Comparison of ENCODE assay signal across 16 cellular contexts in genomic region chr18:48542513-48543181, GRCh38. TPM values are rescaled to one million over a fixed set of nuclear protein-coding genes. Genes with fewer than 3 reads are reported as not detected.
DNase-seq lines count a peak whose midpoint lies in the region; TF ChIP-seq lines count a peak whose summit lies in the region.
"Had no signal": no experiment of that assay in that cellular context is flagged by ENCODE, and none has a peak within 500 bp of the region (broad histone marks: within the 10 kb centered on the region; RNA-seq: fewer than 3 reads in every experiment).

No MANE protein-coding gene starts in this region.

- no peak overlapping the region for H2BK120ac ChIP-seq in neuronal stem cell (ENCODE audit: low read depth, low read length)

- H3K9ac ChIP-seq in endodermal cell (ENCODE audit: extremely low read depth, low read length, poor library complexity, severe bottlenecking) (no peak overlapping the region), neural progenitor cell (no peak overlapping the region), neuronal stem cell (ENCODE audit: low read depth, low read length, poor library complexity) (no peak overlapping the region)

- no peaks in the 10 kb centered on the region for H3K27me3 Mint-ChIP-seq in endodermal cell (ENCODE audit: insufficient read depth)
- H3K27me3 Mint-ChIP-seq in neural progenitor cell (ENCODE audit: insufficient read depth, low read depth) = peaks cover 8% of the 10 kb centered on the region

- H3K27me3 ChIP-seq in endodermal cell (ENCODE audit: control insufficient read depth, insufficient read depth, low read length, poor library complexity, severe bottlenecking) = no peaks in the 10 kb centered on the region
- peaks cover 19% of the 10 kb centered on the region for H3K27me3 ChIP-seq in neural progenitor cell
- H3K27me3 ChIP-seq in neuronal stem cell (ENCODE audit: control insufficient read depth in 3 of 3, insufficient read depth in 3 of 3, low read depth in 1 of 3, low read length in 3 of 3) = no peaks in the 10 kb centered on the region
- H3K27me3 ChIP-seq: colonic mucosa, tibial artery had no signal

- TF ChIP-seq CTCF in endodermal cell (conservative IDR thresholded peaks at IDR 0.05) (peak; percentile 17), neural progenitor cell (IDR thresholded peaks at IDR 0.05) (no peak)

- no peak overlapping the region for H3K4me2 ChIP-seq in neural progenitor cell
- no peak overlapping the region for H3K4me2 ChIP-seq in neuronal stem cell (ENCODE audit: insufficient read depth, low read length, poor library complexity, severe bottlenecking)

- H3K4me1 ChIP-seq in endodermal cell (ENCODE audit: control insufficient read depth, insufficient read depth, low read length) (peaks cover 25% of the 10 kb centered on the region), neural progenitor cell (peaks cover 38% of the 10 kb centered on the region), neuronal stem cell (ENCODE audit: control insufficient read depth in 2 of 2, insufficient read depth in 1 of 2, low read depth in 1 of 2, low read length in 2 of 2) (peaks cover 32 to 36% of the 10 kb centered on the region in 2 donors)
- H3K4me1 ChIP-seq: colonic mucosa had no signal

- WGBS in endodermal cell (ENCODE audit: insufficient coverage in 1 of 2, insufficient read length in 1 of 2), 2 experiments = 39 to 48% methylated on average over 5 to 7 of the region's 7 CpGs
- WGBS in neuronal stem cell (ENCODE audit: extremely low coverage in 2 of 2, insufficient read length in 2 of 2, insufficient replicate concordance in 1 of 2), 2 donors = no CpG with 5 or more reads among the region's 7 CpGs

- H3K79me1 ChIP-seq in neuronal stem cell (ENCODE audit: low read depth, low read length) = no peaks in the 10 kb centered on the region

- H3K4me3 Mint-ChIP-seq in endodermal cell (no peak overlapping the region), neural progenitor cell (peak overlapping the region; percentile 34)
- H3K4me3 Mint-ChIP-seq: activated naive CD4-positive, alpha-beta T cell treated with anti-CD3 and anti-CD28 coated beads, Interleukin-2, amount 50 U/mL, for 24 hours had no signal

- H2AFZ ChIP-seq in neural progenitor cell (replicated peaks) (no peak overlapping the region), neuronal stem cell (ENCODE audit: low read length) (no peak overlapping the region)

- H3K14ac ChIP-seq in neuronal stem cell (ENCODE audit: low read length) = no peak overlapping the region

- no peak overlapping the region for H3K4ac ChIP-seq in neuronal stem cell (ENCODE audit: low read length)

- H3K36me3 Mint-ChIP-seq in endodermal cell (ENCODE audit: low read depth) (no peaks in the 10 kb centered on the region), neural progenitor cell (no peaks in the 10 kb centered on the region)
- H3K36me3 Mint-ChIP-seq: activated naive CD4-positive, alpha-beta T cell treated with anti-CD3 and anti-CD28 coated beads, Interleukin-2, amount 50 U/mL, for 24 hours had no signal

- peaks cover 62% of the 10 kb centered on the region for H3F3A ChIP-seq in neural progenitor cell (ENCODE audit: low read depth)

- no peak overlapping the region for H2BK15ac ChIP-seq in neuronal stem cell (ENCODE audit: low read length)

- H3K9me3 ChIP-seq in endodermal cell (ENCODE audit: control insufficient read depth, low read length) (no peaks in the 10 kb centered on the region), neural progenitor cell (ENCODE audit: low read depth) (no peaks in the 10 kb centered on the region), neuronal stem cell (replicated peaks in 1 of 2; ENCODE audit: control insufficient read depth in 2 of 2, insufficient read depth in 1 of 2, low read depth in 1 of 2, low read length in 2 of 2) (no peaks in the 10 kb centered on the region)
- H3K9me3 ChIP-seq: colonic mucosa, tibial artery had no signal

- no peak overlapping the region for H3K18ac ChIP-seq in neuronal stem cell (ENCODE audit: low read length)

- no peak overlapping the region for H2BK5ac ChIP-seq in neuronal stem cell (ENCODE audit: low read length)

- H4K91ac ChIP-seq in neuronal stem cell (ENCODE audit: low read depth, low read length, poor library complexity) = no peak overlapping the region

- no peak overlapping the region for H2AK5ac ChIP-seq in neuronal stem cell (ENCODE audit: low read depth, low read length)

- H3K27ac ChIP-seq in endodermal cell (ENCODE audit: low read depth, low read length) (no peak overlapping the region), neural progenitor cell (no peak overlapping the region), neuronal stem cell (replicated peaks; ENCODE audit: low read length) (no peak overlapping the region)
- H3K27ac ChIP-seq: 22Rv1, colonic mucosa had no signal

- H3K4me1 Mint-ChIP-seq in endodermal cell (peaks cover 57% of the 10 kb centered on the region), neural progenitor cell (peaks cover 58% of the 10 kb centered on the region)
- H3K4me1 Mint-ChIP-seq: activated naive CD4-positive, alpha-beta T cell treated with anti-CD3 and anti-CD28 coated beads, Interleukin-2, amount 50 U/mL, for 24 hours had no signal

- peaks cover 37% of the 10 kb centered on the region for H3K79me2 ChIP-seq in neural progenitor cell (ENCODE audit: low read depth)

- peak; percentile 40 for DNase-seq in DMS53 (lab: John Stamatoyannopoulos, UW)
- no peak for DNase-seq in DMS53 treated with DMSO at 0.1 percent for 48 hours (lab: John Stamatoyannopoulos, UW; ENCODE audit: unreplicated experiment)
- DNase-seq in M059J (ENCODE audit: low read depth) = peak; percentile 36
- peak; percentile 86 for DNase-seq in endodermal cell
- no peak for DNase-seq in neural progenitor cell (ENCODE audit: low spot score)
- DNase-seq in dermis blood vessel endothelial cell = no peak
- no peak for DNase-seq in neuronal stem cell (ENCODE audit: low spot score)
- no peak for DNase-seq in NCI-H187 treated with DMSO at 0.1 percent for 48 hours (lab: John Stamatoyannopoulos, UW)
- DNase-seq: colonic mucosa, kidney, MV-4-11, NCI-H2227 treated with DMSO at 0.1 percent for 48 hours, small intestine, tibial artery had no signal

- H3K27ac Mint-ChIP-seq in endodermal cell (peak overlapping the region; percentile 86), neural progenitor cell (no peak overlapping the region)
- H3K27ac Mint-ChIP-seq: activated naive CD4-positive, alpha-beta T cell treated with anti-CD3 and anti-CD28 coated beads, Interleukin-2, amount 50 U/mL, for 24 hours had no signal

- H4K8ac ChIP-seq in neuronal stem cell (ENCODE audit: low read depth, low read length) = no peak overlapping the region

- no peak overlapping the region for H2BK12ac ChIP-seq in neuronal stem cell (ENCODE audit: low read length)

- no peak overlapping the region for H3K4me3 ChIP-seq in endodermal cell (ENCODE audit: low read length)
- H3K4me3 ChIP-seq in neural progenitor cell = no peak overlapping the region
- H3K4me3 ChIP-seq in neuronal stem cell (ENCODE audit: low read length in 2 of 2) = no peak overlapping the region
- H3K4me3 ChIP-seq: colonic mucosa, tibial artery had no signal

- H3K23ac ChIP-seq in neuronal stem cell (ENCODE audit: low read depth, low read length, poor library complexity) = no peak overlapping the region

- peaks cover 60% of the 10 kb centered on the region for H4K20me1 ChIP-seq in neural progenitor cell (ENCODE audit: low read depth)

- H3K36me3 ChIP-seq in endodermal cell (ENCODE audit: control insufficient read depth, insufficient read depth, low read length) (peaks cover 4% of the 10 kb centered on the region), neural progenitor cell (no peaks in the 10 kb centered on the region), neuronal stem cell (replicated peaks in 1 of 2; ENCODE audit: control insufficient read depth in 2 of 2, insufficient read depth in 2 of 2, low read length in 2 of 2) (no peaks in the 10 kb centered on the region)
- H3K36me3 ChIP-seq: colonic mucosa, tibial artery had no signal

- H3K9me3 Mint-ChIP-seq in endodermal cell (no peaks in the 10 kb centered on the region), neural progenitor cell (no peaks in the 10 kb centered on the region)
- H3K9me3 Mint-ChIP-seq: activated naive CD4-positive, alpha-beta T cell treated with anti-CD3 and anti-CD28 coated beads, Interleukin-2, amount 50 U/mL, for 24 hours had no signal

RNA-seq across cellular contexts. Expression of gene CTIF, which starts 3.8 kb away (rescaled TPM):
- total RNA-seq in M059J (2014; rRNA removed; shearing (Covaris generic)) = 11.7 and 19.7 TPM in 2 replicates
- total RNA-seq in endodermal cell (10 to 100 TPM; 33.8 to 41.6 TPM), neural progenitor cell (ENCODE audit: low replicate concordance) (14.7 and 17.6 TPM in 2 replicates), dermis blood vessel endothelial cell (18.0 and 22.6 TPM in 2 replicates)
- 35.4 TPM for polyA plus RNA-seq in endodermal cell (2013, experiment 1 of 2)
- 34.4 TPM for polyA plus RNA-seq in endodermal cell (2013, experiment 2 of 2)
- polyA plus RNA-seq in neuronal stem cell (2013, experiment 1 of 2) = 20.8 TPM
- polyA plus RNA-seq in neuronal stem cell (2013, experiment 2 of 2) = 20.2 TPM

Comparison
In these comparisons a context has a peak if more than half of its experiments do, and no peak if none do; other contexts are left out.
1. DNase-seq: peak in DMS53 (single experiment), M059J (single experiment) and endodermal cell (single experiment); none in DMS53 treated with DMSO at 0.1 percent for 48 hours (single experiment), neural progenitor cell (single experiment), dermis blood vessel endothelial cell (single experiment), neuronal stem cell (single experiment) and NCI-H187 treated with DMSO at 0.1 percent for 48 hours (single experiment).